In genomic region chr19:10395003-10395402, GRCh38 we compare ENCODE assay signal across 22 cellular contexts.
"Had no signal": no experiment of that assay in that cellular context is flagged by ENCODE, and none has a peak within 500 bp of the region (broad histone marks: within the 10 kb centered on the region; RNA-seq: fewer than 3 reads in every experiment).

No MANE protein-coding gene starts in this region.

- H3K27me3 ChIP-seq: esophagus squamous epithelium, gastroesophageal sphincter, ovary, right atrium auricular region, sigmoid colon, testis, tibial nerve had no signal

- H3K4me3 ChIP-seq: esophagus squamous epithelium, gastroesophageal sphincter, ovary, right atrium auricular region, sigmoid colon, skin epidermis, tibial nerve had no signal

- H3K4me1 Mint-ChIP-seq: nephron progenitor cell had no signal

- H3K27me3 Mint-ChIP-seq: naive thymus-derived CD4-positive, alpha-beta T cell; stimulated activated naive B cell treated with anti-CD40 and anti-IgM and Interleukin-4, amounts not matched to agents 10 μg/mL and 1 μg/mL and 100 μg/mL, for 72 hours; stimulated activated naive CD8-positive, alpha-beta T cell treated with anti-CD3 and anti-CD28 coated beads, Interleukin-15, amount 100 ng/mL, for 72 hours had no signal

- H3K27ac ChIP-seq: epithelial cell of prostate, esophagus squamous epithelium, gastroesophageal sphincter, ovary, right atrium auricular region, sigmoid colon, skin epidermis, testis, tibial nerve had no signal

- H3K27ac Mint-ChIP-seq: naive thymus-derived CD4-positive, alpha-beta T cell; nephron progenitor cell had no signal

- DNase-seq: effector memory CD4-positive, alpha-beta T cell; esophagus squamous epithelium; foreskin fibroblast; glutamatergic neuron; islet precursor cell; left cardiac atrium; left ventricle myocardium superior; mesendoderm; naive thymus-derived CD4-positive, alpha-beta T cell; nephron progenitor cell; ovary; sigmoid colon; stimulated activated CD4-positive, alpha-beta T cell treated with anti-CD3 and anti-CD28 coated beads, Interleukin-2, amount 100 ng/mL, for 24 hours; stimulated activated CD4-positive, alpha-beta T cell treated with anti-CD3 and anti-CD28 coated beads, Interleukin-4, amount 100 ng/mL, for 4 hours; stimulated activated naive B cell treated with anti-CD40 and anti-IgM and Interleukin-4, amounts not matched to agents 10 μg/mL and 1 μg/mL and 100 μg/mL, for 72 hours; stimulated activated naive CD8-positive, alpha-beta T cell treated with anti-CD3 and anti-CD28 coated beads, Interleukin-15, amount 100 ng/mL, for 72 hours had no signal

- H3K4me1 ChIP-seq: testis had no signal

- H3K9me3 Mint-ChIP-seq: naive thymus-derived CD4-positive, alpha-beta T cell; nephron progenitor cell; stimulated activated naive B cell treated with anti-CD40 and anti-IgM and Interleukin-4, amounts not matched to agents 10 μg/mL and 1 μg/mL and 100 μg/mL, for 72 hours; stimulated activated naive CD8-positive, alpha-beta T cell treated with anti-CD3 and anti-CD28 coated beads, Interleukin-15, amount 100 ng/mL, for 72 hours had no signal

- H3K4me3 Mint-ChIP-seq: naive thymus-derived CD4-positive, alpha-beta T cell; nephron progenitor cell; stimulated activated naive B cell treated with anti-CD40 and anti-IgM and Interleukin-4, amounts not matched to agents 10 μg/mL and 1 μg/mL and 100 μg/mL, for 72 hours; stimulated activated naive CD8-positive, alpha-beta T cell treated with anti-CD3 and anti-CD28 coated beads, Interleukin-15, amount 100 ng/mL, for 72 hours had no signal

- H3K36me3 ChIP-seq: ovary had no signal

- H3K9me3 ChIP-seq: esophagus squamous epithelium, gastroesophageal sphincter, ovary, right atrium auricular region, sigmoid colon, testis, tibial nerve had no signal

- ATAC-seq: gastroesophageal sphincter; left cardiac atrium; left ventricle myocardium superior; naive thymus-derived CD4-positive, alpha-beta T cell; stimulated activated naive B cell treated with anti-CD40 and anti-IgM and Interleukin-4, amounts not matched to agents 10 μg/mL and 1 μg/mL and 100 μg/mL, for 72 hours had no signal
